ENCODE assay signal across 8 cellular contexts in the genomic region with DNA sequence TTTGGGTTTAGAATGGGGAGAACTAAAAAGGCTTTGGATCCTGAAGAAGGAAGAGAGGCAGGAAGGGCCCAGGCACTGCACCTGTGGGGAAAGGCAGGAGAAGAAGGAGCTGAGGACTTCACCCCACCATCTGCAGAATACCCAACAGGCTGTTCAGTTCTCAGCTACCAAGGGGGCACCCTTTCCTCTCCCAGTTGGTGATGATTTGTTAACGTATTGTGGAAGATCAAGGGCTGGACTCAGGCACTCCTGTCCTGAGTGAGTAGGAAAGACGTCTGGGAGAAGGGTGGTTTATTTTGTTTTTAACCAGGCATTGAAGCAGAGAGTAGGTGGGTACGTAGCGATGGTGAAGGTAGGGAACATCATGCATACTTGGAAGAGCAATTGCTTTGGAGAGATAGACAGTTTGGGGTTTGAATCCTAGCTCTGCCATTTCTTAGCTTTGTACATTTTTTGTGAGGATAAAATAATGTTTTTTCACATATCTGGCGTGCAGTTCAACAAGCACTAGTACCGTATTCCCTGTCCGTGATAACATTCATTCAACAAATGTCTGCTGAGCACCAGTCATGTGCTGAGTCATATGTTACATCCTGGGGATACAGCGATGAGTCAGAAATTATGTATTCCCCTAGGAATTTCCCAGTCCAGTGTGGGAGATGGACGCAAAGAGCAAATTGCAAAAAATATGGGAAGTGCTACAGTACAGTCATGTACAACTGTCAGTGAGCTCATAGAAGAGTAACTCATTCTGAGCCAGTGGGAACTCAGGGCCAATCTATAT. TPM values are rescaled to one million over a fixed set of nuclear protein-coding genes. Genes with fewer than 3 reads are reported as not detected.
DNase-seq lines count a peak whose midpoint lies in the region; ATAC-seq and TF ChIP-seq lines count a peak whose summit lies in the region.

No MANE protein-coding gene starts in this region.

- TF ChIP-seq CTCF in HCT116 (IDR thresholded peaks at IDR 0.05 in 2 of 3, conservative IDR thresholded peaks at IDR 0.05 in 1 of 3; ENCODE audit: borderline replicate concordance in 1 of 3, insufficient read depth in 1 of 3, low read depth in 2 of 3, low read length in 2 of 3) = no peak
- TF ChIP-seq CTCF in adrenal gland (IDR thresholded peaks at IDR 0.05) = no peak

- no peak overlapping the region for H2AFZ ChIP-seq in HCT116 (ENCODE audit: low read depth, low read length, poor library complexity, severe bottlenecking)

- H3K4me1 ChIP-seq in HCT116 (ENCODE audit: control insufficient read depth in 1 of 2, insufficient read depth in 2 of 2, low read length in 2 of 2) (peaks cover 33 to 44% of the 10 kb centered on the region in 2 experiments), adrenal gland (replicated peaks in 1 of 2) (peaks cover 20 to 32% of the 10 kb centered on the region in 2 donors)

- H3K9me3 ChIP-seq in HCT116 (ENCODE audit: control insufficient read depth in 1 of 2, insufficient read depth in 1 of 2, low read depth in 1 of 2, low read length in 2 of 2) = no peaks in the 10 kb centered on the region
- no peaks in the 10 kb centered on the region for H3K9me3 ChIP-seq in adrenal gland (replicated peaks in 1 of 3)

- H3K4me2 ChIP-seq in HCT116 (ENCODE audit: low read length) = peak overlapping the region; percentile 66

- BruUV-seq in HCT116 (replicated peaks; lab: Mats Ljungman, UMichigan) = no TSS peak

- TF ChIP-seq POLR2A in HCT116 (IDR thresholded peaks at IDR 0.05; ENCODE audit: borderline replicate concordance, extremely low read depth, insufficient read depth, insufficient read length) (no peak), adrenal gland (IDR thresholded peaks at IDR 0.05) (peak in 1 of 2 donors; percentile 80)

- POLR2A ChIA-PET in HCT116 (lab: Charles Lee) = interaction anchor here (1.3 kb wide), 1 partner anchor 13 kb away, joined by 3 read pairs; no protein-coding TSS in a partner anchor

- peak overlapping the region; percentile 78 for H3K9ac ChIP-seq in HCT116 (ENCODE audit: low read length)

- H4K20me1 ChIP-seq in HCT116 (ENCODE audit: insufficient read depth) = no peaks in the 10 kb centered on the region

- H3K27ac ChIP-seq in HCT116 (ENCODE audit: low read depth, low read length) (peak overlapping the region; percentile 67), adrenal gland (peak overlapping the region in 4 of 5 donors; percentile 51 to 97 (median 88))

- H3K79me2 ChIP-seq in HCT116 (ENCODE audit: insufficient read depth, low read length) = peaks cover 60% of the 10 kb centered on the region

- CTCF ChIA-PET in HCT116 (lab: Charles Lee) = no interaction called here

- H3K27me3 ChIP-seq in HCT116 (ENCODE audit: insufficient read depth, low read length) (no peaks in the 10 kb centered on the region), adrenal gland (no peaks in the 10 kb centered on the region)

- DNase-seq in HCT116 (ENCODE audit: low read depth, low spot score) (peak; percentile 83), adrenal gland (peak; percentile 44 to 82 (median 70)), left ventricle myocardium superior (no peak), smooth muscle cell of the brain vasculature (ENCODE audit: low read depth, low spot score) (peak; percentile 91), NCI-H1105 (lab: John Stamatoyannopoulos, UW) (no peak)

- intact Hi-C loops in HCT116 (cut with micrococcal nuclease) (no loop called here), adrenal gland (cut with DNase I) (loop anchor here (5.0 to 10.0 kb wide), 2 partner anchors 74 to 77 kb away; partner anchors contain the start of gene TEX10 (in 2 of the 2)), left ventricle myocardium superior (cut with micrococcal nuclease) (no loop called here)

- no peak; the same call in 1 of the 2 replicates for TF ChIP-seq RAD21 in HCT116 (IDR thresholded peaks at IDR 0.05; ENCODE audit: low read depth)

- ATAC-seq in HCT116 (peak; percentile 55), left ventricle myocardium superior (peak; percentile 44), GM18520 (IDR thresholded peaks at IDR 0.05; ENCODE audit: unreplicated experiment) (no peak), HG02981 (IDR thresholded peaks at IDR 0.05; ENCODE audit: unreplicated experiment) (no peak), GM21529 (IDR thresholded peaks at IDR 0.05; ENCODE audit: unreplicated experiment) (no peak)

- WGBS in adrenal gland, 4 donors = 50 to 56% (median 52%) methylated on average over 9 of the region's 9 CpGs

- RAD21 ChIA-PET in HCT116 (lab: Charles Lee; ENCODE audit: low non-redundant PET in 1 of 2, low total read pairs in 2 of 2, uncharacterized antibody in 2 of 2, unreplicated experiment in 2 of 2) = no interaction called here

- H3K4me3 ChIP-seq in HCT116 (replicated peaks in 1 of 2; ENCODE audit: low read depth in 1 of 2, low read length in 2 of 2) = peak overlapping the region; percentile 51 to 63
- no peak overlapping the region for H3K4me3 ChIP-seq in adrenal gland

- H3K36me3 ChIP-seq in HCT116 (ENCODE audit: control insufficient read depth in 1 of 2, insufficient read depth in 2 of 2, low read length in 2 of 2) = no peaks in the 10 kb centered on the region
- no peaks in the 10 kb centered on the region for H3K36me3 ChIP-seq in adrenal gland (replicated peaks in 1 of 2)

- no peaks in the 10 kb centered on the region for H3K9me2 ChIP-seq in HCT116 (ENCODE audit: insufficient read depth)

TF ChIP-seq in HCT116, 20 proteins besides CTCF, POLR2A, EP300 and RAD21 (continues in another document):
- TF ChIP-seq POLR2AphosphoS5 (IDR thresholded peaks at IDR 0.05; ENCODE audit: low read depth, low read length) (peak; percentile 55), ELF1 (IDR thresholded peaks at IDR 0.05; ENCODE audit: borderline replicate concordance, low read depth) (no peak), SP1 (IDR thresholded peaks at IDR 0.05; ENCODE audit: low read depth) (peak; percentile 92), ZBTB33 (IDR thresholded peaks at IDR 0.05; ENCODE audit: extremely low read depth, insufficient replicate concordance, low read length) (no peak), CEBPB (IDR thresholded peaks at IDR 0.05; ENCODE audit: low read depth) (peak; percentile 69), SIN3A (IDR thresholded peaks at IDR 0.05; ENCODE audit: low read depth) (peak; percentile 83; the same call in 1 of the 2 replicates), EZH2 (IDR thresholded peaks at IDR 0.05) (no peak), EZH2phosphoT487 (IDR thresholded peaks at IDR 0.05; ENCODE audit: borderline replicate concordance) (no peak), YY1 (IDR thresholded peaks at IDR 0.05; ENCODE audit: extremely low read depth, insufficient replicate concordance, low read depth, low read length) (peak; percentile 70), JUND (IDR thresholded peaks at IDR 0.05) (peak; percentile 98), ZFX (IDR thresholded peaks at IDR 0.05) (no peak), REST (IDR thresholded peaks at IDR 0.05; ENCODE audit: low read depth) (no peak), EGR1 (IDR thresholded peaks at IDR 0.05; ENCODE audit: low read depth) (no peak)
- TF ChIP-seq, protein P1, sequence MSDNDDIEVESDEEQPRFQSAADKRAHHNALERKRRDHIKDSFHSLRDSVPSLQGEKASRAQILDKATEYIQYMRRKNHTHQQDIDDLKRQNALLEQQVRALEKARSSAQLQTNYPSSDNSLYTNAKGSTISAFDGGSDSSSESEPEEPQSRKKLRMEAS (IDR thresholded peaks at IDR 0.05) = peak; percentile 77

RNA-seq across cellular contexts. Expression of gene MSANTD3, which starts 2.1 kb away (rescaled TPM):
- 31.3 TPM for total RNA-seq in HCT116 (2021; ENCODE audit: unreplicated experiment)
- 13.3 and 18.0 TPM in 2 replicates for polyA plus RNA-seq in HCT116 (2012)
- 10 to 100 TPM; 10.8 to 37.9 (median 19.7) TPM for total RNA-seq in adrenal gland
- 10 to 100 TPM; 10.5 to 16.5 (median 13.7) TPM for polyA plus RNA-seq in adrenal gland
- 18.1 TPM for total RNA-seq in left ventricle myocardium superior

RNA-seq across cellular contexts. Expression of gene TMEFF1, which starts 43.9 kb away (rescaled TPM):
- total RNA-seq in HCT116 (2021; ENCODE audit: unreplicated experiment) (3.3 TPM), adrenal gland (under 1 TPM in 3 of 8 donors, not detected in 5; 0.14 to 0.28 (median 0.21) TPM), left ventricle myocardium superior (not detected)
- polyA plus RNA-seq in HCT116 (2012) = 0.66 and 0.77 TPM in 2 replicates
- not detected for polyA plus RNA-seq in adrenal gland

Comparison
In these comparisons a context has a peak if more than half of its experiments do, and no peak if none do; other contexts are left out.
1. ATAC-seq: peak in HCT116 (single experiment) and left ventricle myocardium superior (single experiment); none in GM18520 (single experiment), HG02981 (single experiment) and GM21529 (single experiment).
2. DNase-seq: peak in HCT116 (single experiment), adrenal gland (7 of 7) and smooth muscle cell of the brain vasculature (single experiment); none in left ventricle myocardium superior (single experiment) and NCI-H1105 (single experiment).
3. H3K4me3 ChIP-seq: peak in HCT116 (2 of 2); none in adrenal gland (0 of 4).
4. intact Hi-C loops: an anchor here in adrenal gland (5.0 to 10.0 kb wide); none called in HCT116 and left ventricle myocardium superior.